ENCODE assay signal across 16 cellular contexts in genomic region chr1:217032715-217033367, GRCh38.
DNase-seq lines count a peak whose midpoint lies in the region; ATAC-seq, FAIRE-seq and TF ChIP-seq lines count a peak whose summit lies in the region.
"Had no signal": no experiment of that assay in that cellular context is flagged by ENCODE, and none has a peak within 500 bp of the region (broad histone marks: within the 10 kb centered on the region; RNA-seq: fewer than 3 reads in every experiment).

No MANE protein-coding gene starts in this region.

- no peak for FAIRE-seq in K562 (lab: Jason Lieb, UNC)
- FAIRE-seq: G401.6, GM12892, GM18507 had no signal

- no peak overlapping the region for H3K4me2 ChIP-seq in K562 (ENCODE audit: insufficient read depth, low read length)
- H3K4me2 ChIP-seq: BLaER1 treated with 17β-estradiol and CSF1 and Interleukin-3, amounts not matched to agents 10 nM and 100 nM had no signal

- no peaks in the 10 kb centered on the region for H3K79me2 ChIP-seq in K562 (ENCODE audit: control insufficient read depth, insufficient read depth, low read length)

- H3K36me3 Mint-ChIP-seq in nephron (ENCODE audit: low read depth), result peaks cover 14% of the 10 kb centered on the region
- H3K36me3 Mint-ChIP-seq: CD8-positive, alpha-beta T cell had no signal

- H3K9me3 ChIP-seq in right atrium auricular region (no peaks in the 10 kb centered on the region), K562 (replicated peaks; ENCODE audit: control insufficient read depth, insufficient read depth, low read depth, low read length) (peaks cover 2% of the 10 kb centered on the region; the same call in 1 of the 2 replicates), left ventricle myocardium inferior (replicated peaks) (no peaks in the 10 kb centered on the region)
- H3K9me3 ChIP-seq: HAP-1 had no signal

- intact Hi-C loops in Right ventricle myocardium superior (cut with DNase I) (no loop called here), K562 (cut with micrococcal nuclease) (no loop called here), left ventricle myocardium inferior (cut with micrococcal nuclease) (no loop called here)

- H3K27ac Mint-ChIP-seq in nephron, result peak overlapping the region in 2 of 3 experiments; percentile 53 to 58
- H3K27ac Mint-ChIP-seq: B cell; CD8-positive, alpha-beta T cell had no signal

- H3K4me1 ChIP-seq in right atrium auricular region (no peaks in the 10 kb centered on the region), K562 (replicated peaks in 1 of 2; ENCODE audit: control insufficient read depth in 2 of 2, insufficient read depth in 2 of 2, low read length in 2 of 2) (no peaks in the 10 kb centered on the region), left ventricle myocardium inferior (peaks cover 31% of the 10 kb centered on the region)
- H3K4me1 ChIP-seq: HAP-1 had no signal

- H2AFZ ChIP-seq in K562 (ENCODE audit: low read depth, low read length), result no peak overlapping the region

- TF ChIP-seq CTCF in right atrium auricular region (IDR thresholded peaks at IDR 0.05), result no peak
- no peak for TF ChIP-seq CTCF in K562 (IDR thresholded peaks at IDR 0.05 in 2 of 3, conservative IDR thresholded peaks at IDR 0.05 in 1 of 3; ENCODE audit: insufficient read depth in 2 of 3, low read depth in 1 of 3, low read length in 3 of 3)
- TF ChIP-seq CTCF in left ventricle myocardium inferior (IDR thresholded peaks at IDR 0.05; ENCODE audit: borderline replicate concordance), result no peak
- TF ChIP-seq CTCF in nephron (IDR thresholded peaks at IDR 0.05; ENCODE audit: unreplicated experiment in 3 of 3), result no peak

- H4K20me1 ChIP-seq in K562 (replicated peaks; ENCODE audit: control insufficient read depth, insufficient read depth, low read length), result no peaks in the 10 kb centered on the region

- H3K36me3 ChIP-seq in right atrium auricular region, result no peaks in the 10 kb centered on the region
- H3K36me3 ChIP-seq in K562 (ENCODE audit: control insufficient read depth, insufficient read depth, low read length), result no peaks in the 10 kb centered on the region
- no peaks in the 10 kb centered on the region for H3K36me3 ChIP-seq in left ventricle myocardium inferior
- H3K36me3 ChIP-seq: BLaER1 treated with 17β-estradiol and CSF1 and Interleukin-3, amounts not matched to agents 10 nM and 100 nM; HAP-1 had no signal

- peaks cover 9% of the 10 kb centered on the region for H3K4me1 Mint-ChIP-seq in nephron

- POLR2A ChIA-PET in K562 (lab: Yijun Ruan, JAX), result no interaction called here

- peaks cover 12% of the 10 kb centered on the region for H3K9me3 Mint-ChIP-seq in nephron

- WGBS in K562 (ENCODE audit: insufficient coverage, low coverage, missing lambda C conversion rate), result 4% methylated on average over 4 of the region's 4 CpGs

- BruUV-seq in K562 (replicated peaks; lab: Mats Ljungman, UMichigan), result no TSS peak

- no peak for TF ChIP-seq POLR2A in K562 (conservative IDR thresholded peaks at IDR 0.05)

- H3K4me3 ChIP-seq in right atrium auricular region, result no peak overlapping the region
- no peak overlapping the region for H3K4me3 ChIP-seq in K562
- no peak overlapping the region for H3K4me3 ChIP-seq in left ventricle myocardium inferior
- H3K4me3 ChIP-seq: BLaER1 treated with 17β-estradiol and CSF1 and Interleukin-3, amounts not matched to agents 10 nM and 100 nM; HAP-1 had no signal

- DNase-seq in Right ventricle myocardium superior, result peak; percentile 39
- no peak for DNase-seq in right atrium auricular region (ENCODE audit: low spot score)
- no peak for DNase-seq in K562 (ENCODE audit: extremely low read depth in 1 of 4, low spot score in 3 of 4)
- DNase-seq in left ventricle myocardium inferior, result peak; percentile 21
- no peak for DNase-seq in anterior cingulate cortex (lab: John Stamatoyannopoulos, UW)
- DNase-seq: Calu3; CD8-positive, alpha-beta T cell; GOT3 had no signal

- no peaks in the 10 kb centered on the region for H3K27me3 ChIP-seq in right atrium auricular region
- no peaks in the 10 kb centered on the region for H3K27me3 ChIP-seq in K562 (ENCODE audit: control insufficient read depth in 2 of 2, insufficient read depth in 2 of 2, low read length in 2 of 2)
- H3K27me3 ChIP-seq in left ventricle myocardium inferior (ENCODE audit: low read depth), result no peaks in the 10 kb centered on the region

- no peaks in the 10 kb centered on the region for H3K9me1 ChIP-seq in K562 (ENCODE audit: control insufficient read depth, insufficient read depth, low read length)

- H3K27me3 Mint-ChIP-seq in nephron (ENCODE audit: low read depth), result peaks cover 3% of the 10 kb centered on the region

- no peak overlapping the region for H3K4me3 Mint-ChIP-seq in nephron
- H3K4me3 Mint-ChIP-seq: B cell; CD8-positive, alpha-beta T cell had no signal

- H3K27ac ChIP-seq in right atrium auricular region, result no peak overlapping the region
- no peak overlapping the region for H3K27ac ChIP-seq in K562 (ENCODE audit: extremely low read depth, low read depth, low read length)
- H3K27ac ChIP-seq in left ventricle myocardium inferior (replicated peaks), result peak overlapping the region; percentile 52
- H3K27ac ChIP-seq: BLaER1 treated with 17β-estradiol and CSF1 and Interleukin-3, amounts not matched to agents 10 nM and 100 nM had no signal

- H3K9ac ChIP-seq in K562 (ENCODE audit: insufficient read depth in 1 of 2, low read depth in 2 of 2, low read length in 2 of 2), result no peak overlapping the region
- H3K9ac ChIP-seq: BLaER1 treated with 17β-estradiol and CSF1 and Interleukin-3, amounts not matched to agents 10 nM and 100 nM had no signal

- no peak for TF ChIP-seq RAD21 in K562 (CRISPR knock-in tag; conservative IDR thresholded peaks at IDR 0.05 in 1 of 2, IDR thresholded peaks at IDR 0.05 in 1 of 2)

- no peak for TF ChIP-seq EP300 in K562 (IDR thresholded peaks at IDR 0.05; ENCODE audit: low read length)

- peak; percentile 67 for ATAC-seq in Right ventricle myocardium superior (ENCODE audit: poor library complexity)
- no peak for ATAC-seq in K562
- ATAC-seq in GM19035 (IDR thresholded peaks at IDR 0.05; ENCODE audit: unreplicated experiment), result no peak
- ATAC-seq: CD8-positive, alpha-beta T cell had no signal

- CTCF ChIA-PET in K562 (lab: Yijun Ruan, JAX; ENCODE audit: low intra/inter-chr PET ratio), result no interaction called here

- in situ Hi-C loops in K562 (cut with MboI), result no loop called here

TF ChIP-seq in K562, 482 proteins besides CTCF, POLR2A, EP300 and RAD21:
- TF ChIP-seq FOXP1 (CRISPR knock-in tag; IDR thresholded peaks at IDR 0.05), result no peak
- TF ChIP-seq CEBPB (tag; IDR thresholded peaks at IDR 0.05), result peak; percentile 55
- no peak for TF ChIP-seq BRF1 (IDR thresholded peaks at IDR 0.05; ENCODE audit: borderline replicate concordance, extremely low read depth, insufficient read length)
- TF ChIP-seq CEBPG (CRISPR knock-in tag; IDR thresholded peaks at IDR 0.05), result no peak
- TF ChIP-seq CEBPG (tag; conservative IDR thresholded peaks at IDR 0.05 in 1 of 2, IDR thresholded peaks at IDR 0.05 in 1 of 2), result peak in 1 of 2 experiments; percentile 77; a peak in 2 of 4 replicates

Comparison
In these comparisons a context has a peak if more than half of its experiments do, and no peak if none do; other contexts are left out.
1. DNase-seq: peak in Right ventricle myocardium superior (single experiment) and left ventricle myocardium inferior (single experiment); none in right atrium auricular region (single experiment), K562 (0 of 4) and anterior cingulate cortex (0 of 58).